19 cellular contexts compared by ENCODE assay signal in genomic region chr4:173403051-173403450, GRCh38.
DNase-seq lines count a peak whose midpoint lies in the region; ATAC-seq, FAIRE-seq and TF ChIP-seq lines count a peak whose summit lies in the region.
"Had no signal": no experiment of that assay in that cellular context is flagged by ENCODE, and none has a peak within 500 bp of the region (broad histone marks: within the 10 kb centered on the region; RNA-seq: fewer than 3 reads in every experiment).

No MANE protein-coding gene starts in this region.

- TF ChIP-seq CTCF in D721Med (IDR thresholded peaks at IDR 0.05; ENCODE audit: insufficient read depth, missing control alignments) = no peak

- no peak for FAIRE-seq in H54 (lab: Jason Lieb, UNC)
- no peak for FAIRE-seq in D721Med (lab: Jason Lieb, UNC)

- no peak for ATAC-seq in GM18861 (IDR thresholded peaks at IDR 0.05; ENCODE audit: unreplicated experiment)
- ATAC-seq: stimulated activated memory B cell treated with anti-CD40 and anti-IgM and Interleukin-4, amounts not matched to agents 10 μg/mL and 1 μg/mL and 100 μg/mL, for 72 hours had no signal

- peak; percentile 45 for DNase-seq in AG08395 (ENCODE audit: low spot score)
- DNase-seq in H54 (ENCODE audit: insufficient read length, low spot score) = peak; percentile 14
- peak; percentile 43 for DNase-seq in amniotic epithelial cell (ENCODE audit: low read depth)
- DNase-seq in iris pigment epithelial cell (ENCODE audit: low read depth) = peak; percentile 23
- DNase-seq in NCI-H2171 treated with DMSO at 0.1 percent for 48 hours (lab: John Stamatoyannopoulos, UW) = no peak
- DNase-seq in D721Med (ENCODE audit: insufficient read length, low spot score) = no peak
- no peak for DNase-seq in KG1 (lab: John Stamatoyannopoulos, UW)
- DNase-seq: activated CD4-positive, alpha-beta T cell treated with anti-CD3 and anti-CD28 coated beads, Interleukin-2, amount 10 ng/mL, durations not matched to agents 7 days and 5 days; activated naive CD4-positive, alpha-beta T cell treated with anti-CD3 and anti-CD28 coated beads for 36 hours; caudate nucleus; HFFc6; immature natural killer cell; NCI-H1694 treated with DMSO at 0.1 percent for 48 hours; SK-N-SH; spleen; stimulated activated CD4-positive, alpha-beta T cell treated with anti-CD3 and anti-CD28 coated beads, Interleukin-2, amount 100 ng/mL, for 48 hours; uterus had no signal

- no peak for TF ChIP-seq POLR2A in H54 (IDR thresholded peaks at IDR 0.05; ENCODE audit: low read depth, low read length)

Comparison
In these comparisons a context has a peak if more than half of its experiments do, and no peak if none do; other contexts are left out.
1. DNase-seq: peak in AG08395 (single experiment), H54 (single experiment), amniotic epithelial cell (single experiment) and iris pigment epithelial cell (single experiment); none in NCI-H2171 treated with DMSO at 0.1 percent for 48 hours (single experiment), D721Med (single experiment) and KG1 (single experiment).